ENCODE assay signal across 11 cellular contexts in genomic region chr16:81140930-81141780, GRCh38. TPM values are rescaled to one million over a fixed set of nuclear protein-coding genes. Genes with fewer than 3 reads are reported as not detected.
DNase-seq lines count a peak whose midpoint lies in the region; ATAC-seq, FAIRE-seq and TF ChIP-seq lines count a peak whose summit lies in the region.
"Had no signal": no experiment of that assay in that cellular context is flagged by ENCODE, and none has a peak within 500 bp of the region (broad histone marks: within the 10 kb centered on the region; RNA-seq: fewer than 3 reads in every experiment).

No MANE protein-coding gene starts in this region.

- H3K27ac ChIP-seq in K562 (ENCODE audit: extremely low read depth, low read depth, low read length) (no peak overlapping the region), neural progenitor cell (no peak overlapping the region)

- POLR2A ChIA-PET in K562 (lab: Yijun Ruan, JAX) = interaction anchor here (0.8 to 1.2 kb wide), 4 partner anchors 12 to 42 kb away, joined by 3 to 5 read pairs (median 4); no protein-coding TSS in a partner anchor

- TF ChIP-seq CTCF in K562 (IDR thresholded peaks at IDR 0.05 in 2 of 3, conservative IDR thresholded peaks at IDR 0.05 in 1 of 3; ENCODE audit: insufficient read depth in 2 of 3, low read depth in 1 of 3, low read length in 3 of 3) = peak; percentile 61 to 87 (median 72)
- TF ChIP-seq CTCF in neural progenitor cell (IDR thresholded peaks at IDR 0.05) = peak; percentile 45

- in situ Hi-C loops in K562 (cut with MboI) = no loop called here

- H3K36me3 ChIP-seq in K562 (ENCODE audit: control insufficient read depth, insufficient read depth, low read length) (no peaks in the 10 kb centered on the region), neural progenitor cell (no peaks in the 10 kb centered on the region)

- ATAC-seq in K562 (peak; percentile 89), left lobe of liver (no peak)
- ATAC-seq: esophagus mucosa had no signal

- 22% methylated on average over 21 of the region's 21 CpGs for WGBS in K562 (ENCODE audit: insufficient coverage, low coverage, missing lambda C conversion rate)

- no peak overlapping the region for H3K27ac Mint-ChIP-seq in neural progenitor cell
- H3K27ac Mint-ChIP-seq: memory B cell had no signal

- H3K9me3 ChIP-seq in K562 (replicated peaks; ENCODE audit: control insufficient read depth, insufficient read depth, low read depth, low read length) = no peaks in the 10 kb centered on the region
- H3K9me3 ChIP-seq in neural progenitor cell (ENCODE audit: low read depth) = no peaks in the 10 kb centered on the region

- H3F3A ChIP-seq in neural progenitor cell (ENCODE audit: low read depth) = no peaks in the 10 kb centered on the region

- BruUV-seq in K562 (replicated peaks; lab: Mats Ljungman, UMichigan) = no TSS peak

- peaks cover 0 to 13% of the 10 kb centered on the region in 2 experiments; a peak in 2 of 5 replicates for H3K4me1 ChIP-seq in K562 (replicated peaks in 1 of 2; ENCODE audit: control insufficient read depth in 2 of 2, insufficient read depth in 2 of 2, low read length in 2 of 2)
- peaks cover 13% of the 10 kb centered on the region for H3K4me1 ChIP-seq in neural progenitor cell

- no peak for TF ChIP-seq EP300 in K562 (IDR thresholded peaks at IDR 0.05; ENCODE audit: low read length)

- H3K9ac ChIP-seq in K562 (ENCODE audit: insufficient read depth in 1 of 2, low read depth in 2 of 2, low read length in 2 of 2) (peak overlapping the region in 1 of 2 experiments; percentile 10; a peak in 1 of 4 replicates), neural progenitor cell (no peak overlapping the region)

- CTCF ChIA-PET in K562 (lab: Yijun Ruan, JAX; ENCODE audit: low intra/inter-chr PET ratio) = no interaction called here

- H4K20me1 ChIP-seq in K562 (replicated peaks; ENCODE audit: control insufficient read depth, insufficient read depth, low read length) = no peaks in the 10 kb centered on the region
- H4K20me1 ChIP-seq in neural progenitor cell (ENCODE audit: low read depth) = no peaks in the 10 kb centered on the region

- H3K79me2 ChIP-seq in K562 (ENCODE audit: control insufficient read depth, insufficient read depth, low read length) = no peaks in the 10 kb centered on the region
- no peaks in the 10 kb centered on the region for H3K79me2 ChIP-seq in neural progenitor cell (ENCODE audit: low read depth)

- H3K4me1 Mint-ChIP-seq in neural progenitor cell = peaks cover 16% of the 10 kb centered on the region
- H3K4me1 Mint-ChIP-seq: memory B cell had no signal

- H3K4me3 ChIP-seq in K562 (no peak overlapping the region), neural progenitor cell (no peak overlapping the region)

- H3K4me3 Mint-ChIP-seq in neural progenitor cell = no peak overlapping the region
- H3K4me3 Mint-ChIP-seq: memory B cell had no signal

- H2AFZ ChIP-seq in K562 (ENCODE audit: low read depth, low read length) (no peak overlapping the region), neural progenitor cell (replicated peaks) (peak overlapping the region; percentile 92)

- no peaks in the 10 kb centered on the region for H3K36me3 Mint-ChIP-seq in neural progenitor cell
- H3K36me3 Mint-ChIP-seq: memory B cell had no signal

- no peak overlapping the region for H3K4me2 ChIP-seq in K562 (ENCODE audit: insufficient read depth, low read length)
- no peak overlapping the region for H3K4me2 ChIP-seq in neural progenitor cell

- peak; percentile 55 for FAIRE-seq in K562 (lab: Jason Lieb, UNC)
- FAIRE-seq: GM12891 had no signal

- intact Hi-C loops in K562 (cut with micrococcal nuclease) = no loop called here

- peaks cover 3% of the 10 kb centered on the region for H3K9me1 ChIP-seq in K562 (ENCODE audit: control insufficient read depth, insufficient read depth, low read length)

- H3K27me3 ChIP-seq in K562 (ENCODE audit: control insufficient read depth in 2 of 2, insufficient read depth in 2 of 2, low read length in 2 of 2) (peaks cover 24 to 57% of the 10 kb centered on the region in 2 experiments; a peak in 4 of 5 replicates), neural progenitor cell (no peaks in the 10 kb centered on the region)

- peak in 1 of 2 experiments; percentile 27; a peak in 2 of 4 replicates for TF ChIP-seq RAD21 in K562 (CRISPR knock-in tag; conservative IDR thresholded peaks at IDR 0.05 in 1 of 2, IDR thresholded peaks at IDR 0.05 in 1 of 2)

- H3K9me3 Mint-ChIP-seq in neural progenitor cell = no peaks in the 10 kb centered on the region
- H3K9me3 Mint-ChIP-seq: memory B cell had no signal

- no peak for TF ChIP-seq POLR2A in K562 (conservative IDR thresholded peaks at IDR 0.05)

- DNase-seq in DMS53 (lab: John Stamatoyannopoulos, UW) = peak; percentile 22
- no peak for DNase-seq in DMS53 treated with DMSO at 0.1 percent for 48 hours (lab: John Stamatoyannopoulos, UW; ENCODE audit: unreplicated experiment)
- DNase-seq in HT-29 (ENCODE audit: low spot score) = peak; percentile 24
- peak; percentile 57 to 68 (median 62) for DNase-seq in K562 (ENCODE audit: extremely low read depth in 1 of 4, low spot score in 3 of 4)
- DNase-seq in neural progenitor cell (ENCODE audit: low spot score) = peak; percentile 31
- no peak for DNase-seq in NCI-H187 treated with DMSO at 0.1 percent for 48 hours (lab: John Stamatoyannopoulos, UW)
- DNase-seq in T-helper 1 cell = no peak
- DNase-seq in left lobe of liver (ENCODE audit: low spot score) = no peak

- peaks cover 6% of the 10 kb centered on the region for H3K27me3 Mint-ChIP-seq in neural progenitor cell (ENCODE audit: insufficient read depth, low read depth)

TF ChIP-seq in K562, 482 proteins besides CTCF, POLR2A, EP300 and RAD21 (continues in another document):
- TF ChIP-seq ZNF165 (CRISPR knock-in tag; IDR thresholded peaks at IDR 0.05; ENCODE audit: borderline replicate concordance) (no peak), HMBOX1 (IDR thresholded peaks at IDR 0.05) (no peak), SMC3 (conservative IDR thresholded peaks at IDR 0.05; ENCODE audit: insufficient read depth, low read depth, low read length) (0 out of 2 replicates have a peak, but pooled peaks have one; percentile 22), RBM34 (IDR thresholded peaks at IDR 0.05; ENCODE audit: borderline replicate concordance, insufficient read depth, low read length) (no peak), MEF2D (tag; conservative IDR thresholded peaks at IDR 0.05; ENCODE audit: low read depth) (no peak), ZBTB8A (IDR thresholded peaks at IDR 0.05; ENCODE audit: partially characterized antibody) (no peak), SRF (CRISPR knock-in tag; IDR thresholded peaks at IDR 0.05) (no peak), CTBP1 (IDR thresholded peaks at IDR 0.05; ENCODE audit: borderline replicate concordance) (0 out of 2 replicates have a peak, but pooled peaks have one; percentile 15), SMAD3 (CRISPR knock-in tag; conservative IDR thresholded peaks at IDR 0.05) (no peak), ZNF778 (CRISPR knock-in tag; IDR thresholded peaks at IDR 0.05) (no peak), PREB (CRISPR knock-in tag; IDR thresholded peaks at IDR 0.05) (no peak), ZNF197 (CRISPR knock-in tag; IDR thresholded peaks at IDR 0.05; ENCODE audit: low read depth) (no peak), GABPB2 (CRISPR knock-in tag; conservative IDR thresholded peaks at IDR 0.05) (no peak)

RNA-seq across cellular contexts. Expression of gene GCSH, which starts 45.0 kb away (rescaled TPM):
- total RNA-seq in HT-29 (2014; rRNA removed; shearing (Covaris generic)) = 30.8 and 35.2 TPM in 2 replicates
- 13.7 and 40.7 TPM in 2 replicates for total RNA-seq in K562 (2011; cell fraction: chromatin; rRNA removed; ENCODE audit: low replicate concordance)
- 12.3 and 14.3 TPM in 2 replicates for total RNA-seq in K562 (2011; cell fraction: nucleolus; rRNA removed)
- total RNA-seq in K562 (2011; cell fraction: nucleoplasm; rRNA removed) = 27.1 and 44.8 TPM in 2 replicates
- 61.0 and 69.3 TPM in 2 replicates for total RNA-seq in K562 (2014; rRNA removed)
- total RNA-seq in K562 (2014; rRNA removed; fragmentation: Illumina TruSeq; extraction: Trizol) = 121 and 129 TPM in 2 replicates
- 108 and 119 TPM in 2 replicates for total RNA-seq in K562 (2015; rRNA removed; fragmentation: Illumina TruSeq; extraction: Trizol)
- total RNA-seq in K562 (2021) = 89.0 and 89.7 TPM in 2 replicates
- 33.2 and 61.1 TPM in 2 replicates for polyA plus RNA-seq in K562 (2011; rRNA removed)
- polyA plus RNA-seq in K562 (2011; cell fraction: cytosol; rRNA removed) = 17.5 and 17.8 TPM in 2 replicates
- polyA plus RNA-seq in K562 (2011; cell fraction: nucleus; rRNA removed) = 11.1 and 13.3 TPM in 2 replicates
- 42.4 and 83.6 TPM in 2 replicates for polyA plus RNA-seq in K562 (2012)
- polyA plus RNA-seq in K562 (2014; fragmentation: Illumina TruSeq; extraction: Trizol) = 94.4 and 109 TPM in 2 replicates
- 10 to 100 TPM; 35.0 to 35.2 TPM for polyA plus RNA-seq in K562 (2014; fragmentation: Nextera tagmentation; extraction: Ambion mirVana)
- 115 TPM in 2 replicates for polyA plus RNA-seq in K562 (2014; rRNA removed)
- 18.0 and 18.4 TPM in 2 replicates for polyA minus RNA-seq in K562 (2011; rRNA and poly(A)+ RNA removed)
- 19.1 and 20.1 TPM in 2 replicates for polyA minus RNA-seq in K562 (2011; cell fraction: cytosol; rRNA and poly(A)+ RNA removed)
- polyA minus RNA-seq in K562 (2011; cell fraction: nucleus; rRNA and poly(A)+ RNA removed) = 8.9 and 13.0 TPM in 2 replicates
- total RNA-seq in neural progenitor cell (ENCODE audit: low replicate concordance) = 126 and 235 TPM in 2 replicates
- total RNA-seq in left lobe of liver = 74.0 TPM

Comparison
In these comparisons a context has a peak if more than half of its experiments do, and no peak if none do; other contexts are left out.
1. DNase-seq: peak in DMS53 (single experiment), HT-29 (single experiment), K562 (4 of 4) and neural progenitor cell (single experiment); none in DMS53 treated with DMSO at 0.1 percent for 48 hours (single experiment), NCI-H187 treated with DMSO at 0.1 percent for 48 hours (single experiment), T-helper 1 cell (0 of 5) and left lobe of liver (single experiment).